In genomic region chr16:50887500-50887899, GRCh38 we compare ENCODE assay signal across 1 cellular context.
TF ChIP-seq lines count a peak whose summit lies in the region.

No MANE protein-coding gene starts in this region.

TF ChIP-seq in K562, 482 proteins besides CTCF, POLR2A, EP300 and RAD21 (continued from another document):
- TF ChIP-seq ATF3 (IDR thresholded peaks at IDR 0.05) (no peak), ATF3 (CRISPR knock-in tag; conservative IDR thresholded peaks at IDR 0.05) (no peak), MBD1 (CRISPR knock-in tag; IDR thresholded peaks at IDR 0.05) (no peak), MAFF (IDR thresholded peaks at IDR 0.05; ENCODE audit: low read length) (no peak), MTA3 (IDR thresholded peaks at IDR 0.05; ENCODE audit: borderline replicate concordance) (no peak), TAF1 (IDR thresholded peaks at IDR 0.05; ENCODE audit: control insufficient read depth, extremely low read depth, insufficient read depth, low read length, severe bottlenecking) (no peak)
